In genomic region chr1:208184993-208185703, GRCh38 we compare ENCODE assay signal across 1 cellular context.
A peak's percentile ranks its signal among the peaks of the same experiment; 100 is the strongest.
TF ChIP-seq lines count a peak whose summit lies in the region.

No MANE protein-coding gene starts in this region.

TF ChIP-seq in HepG2, 621 proteins besides CTCF, POLR2A, EP300 and RAD21 (continued from another document):
- TF ChIP-seq, protein P1, sequence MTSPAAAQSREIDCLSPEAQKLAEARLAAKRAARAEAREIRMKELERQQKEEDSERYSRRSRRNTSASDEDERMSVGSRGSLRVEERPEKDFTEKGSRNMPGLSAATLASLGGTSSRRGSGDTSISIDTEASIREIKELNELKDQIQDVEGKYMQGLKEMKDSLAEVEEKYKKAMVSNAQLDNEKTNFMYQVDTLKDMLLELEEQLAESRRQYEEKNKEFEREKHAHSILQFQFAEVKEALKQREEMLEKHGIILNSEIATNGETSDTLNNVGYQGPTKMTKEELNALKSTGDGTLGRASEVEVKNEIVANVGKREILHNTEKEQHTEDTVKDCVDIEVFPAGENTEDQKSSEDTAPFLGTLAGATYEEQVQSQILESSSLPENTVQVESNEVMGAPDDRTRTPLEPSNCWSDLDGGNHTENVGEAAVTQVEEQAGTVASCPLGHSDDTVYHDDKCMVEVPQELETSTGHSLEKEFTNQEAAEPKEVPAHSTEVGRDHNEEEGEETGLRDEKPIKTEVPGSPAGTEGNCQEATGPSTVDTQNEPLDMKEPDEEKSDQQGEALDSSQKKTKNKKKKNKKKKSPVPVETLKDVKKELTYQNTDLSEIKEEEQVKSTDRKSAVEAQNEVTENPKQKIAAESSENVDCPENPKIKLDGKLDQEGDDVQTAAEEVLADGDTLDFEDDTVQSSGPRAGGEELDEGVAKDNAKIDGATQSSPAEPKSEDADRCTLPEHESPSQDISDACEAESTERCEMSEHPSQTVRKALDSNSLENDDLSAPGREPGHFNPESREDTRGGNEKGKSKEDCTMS (CRISPR knock-in tag; conservative IDR thresholded peaks at IDR 0.05): no peak
- TF ChIP-seq CCDC6 (CRISPR knock-in tag; IDR thresholded peaks at IDR 0.05) (no peak), ZNF562 (CRISPR knock-in tag; IDR thresholded peaks at IDR 0.05; ENCODE audit: borderline replicate concordance) (no peak), ZFP36L1 (CRISPR knock-in tag; IDR thresholded peaks at IDR 0.05) (no peak), ZNF781 (CRISPR knock-in tag; IDR thresholded peaks at IDR 0.05; ENCODE audit: borderline replicate concordance, not compliant biosample characterization) (no peak), MAFF (IDR thresholded peaks at IDR 0.05; ENCODE audit: low read depth, low read length) (peak; percentile 72), GABPB1 (CRISPR knock-in tag; IDR thresholded peaks at IDR 0.05) (no peak), ZNF264 (CRISPR knock-in tag; IDR thresholded peaks at IDR 0.05) (no peak)
- TF ChIP-seq, protein P2, sequence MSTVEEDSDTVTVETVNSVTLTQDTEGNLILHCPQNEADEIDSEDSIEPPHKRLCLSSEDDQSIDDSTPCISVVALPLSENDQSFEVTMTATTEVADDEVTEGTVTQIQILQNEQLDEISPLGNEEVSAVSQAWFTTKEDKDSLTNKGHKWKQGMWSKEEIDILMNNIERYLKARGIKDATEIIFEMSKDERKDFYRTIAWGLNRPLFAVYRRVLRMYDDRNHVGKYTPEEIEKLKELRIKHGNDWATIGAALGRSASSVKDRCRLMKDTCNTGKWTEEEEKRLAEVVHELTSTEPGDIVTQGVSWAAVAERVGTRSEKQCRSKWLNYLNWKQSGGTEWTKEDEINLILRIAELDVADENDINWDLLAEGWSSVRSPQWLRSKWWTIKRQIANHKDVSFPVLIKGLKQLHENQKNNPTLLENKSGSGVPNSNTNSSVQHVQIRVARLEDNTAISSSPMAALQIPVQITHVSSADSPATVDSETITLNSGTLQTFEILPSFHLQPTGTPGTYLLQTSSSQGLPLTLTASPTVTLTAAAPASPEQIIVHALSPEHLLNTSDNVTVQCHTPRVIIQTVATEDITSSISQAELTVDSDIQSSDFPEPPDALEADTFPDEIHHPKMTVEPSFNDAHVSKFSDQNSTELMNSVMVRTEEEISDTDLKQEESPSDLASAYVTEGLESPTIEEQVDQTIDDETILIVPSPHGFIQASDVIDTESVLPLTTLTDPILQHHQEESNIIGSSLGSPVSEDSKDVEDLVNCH (CRISPR knock-in tag; IDR thresholded peaks at IDR 0.05): no peak
